Comparison of ENCODE assay signal across 23 cellular contexts in the genomic region with DNA sequence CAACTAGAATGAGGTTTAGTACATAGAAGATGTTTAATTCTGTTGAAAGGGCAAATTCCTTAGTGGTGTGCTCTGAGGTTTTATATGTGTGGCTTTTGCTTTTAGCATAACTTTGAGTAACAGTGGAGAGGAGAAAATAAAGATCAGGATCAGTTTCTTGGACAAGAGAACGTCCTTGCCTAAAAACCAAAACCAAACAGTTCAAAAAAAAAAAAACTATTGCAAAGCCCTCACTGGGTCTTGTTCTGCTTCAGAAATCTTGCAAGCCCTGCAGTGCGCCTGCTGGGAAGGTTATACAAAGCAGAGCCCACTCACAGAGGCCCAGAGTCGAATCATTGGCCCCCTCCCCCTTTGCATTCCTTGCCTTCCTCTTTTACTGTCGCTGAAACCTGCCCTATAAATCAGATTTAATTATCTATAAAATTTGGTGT.
DNase-seq lines count a peak whose midpoint lies in the region; ATAC-seq and TF ChIP-seq lines count a peak whose summit lies in the region.
"Had no signal": no experiment of that assay in that cellular context is flagged by ENCODE, and none has a peak within 500 bp of the region (broad histone marks: within the 10 kb centered on the region; RNA-seq: fewer than 3 reads in every experiment).

No MANE protein-coding gene starts in this region.

- H3K4me3 Mint-ChIP-seq in Caco-2 (ENCODE audit: unreplicated experiment) = no peak overlapping the region
- H3K4me3 Mint-ChIP-seq: CD4-positive, CD25-positive, alpha-beta regulatory T cell; HFFc6; stimulated activated naive B cell treated with anti-CD40 and anti-IgM and Interleukin-4, amounts not matched to agents 10 μg/mL and 1 μg/mL and 100 μg/mL, for 72 hours; T-helper 17 cell had no signal

- H3K36me3 Mint-ChIP-seq in Caco-2 (ENCODE audit: insufficient read depth, unreplicated experiment) = no peaks in the 10 kb centered on the region
- H3K36me3 Mint-ChIP-seq: CD4-positive, CD25-positive, alpha-beta regulatory T cell; stimulated activated naive B cell treated with anti-CD40 and anti-IgM and Interleukin-4, amounts not matched to agents 10 μg/mL and 1 μg/mL and 100 μg/mL, for 72 hours had no signal

- H3K9me3 Mint-ChIP-seq in Caco-2 (ENCODE audit: unreplicated experiment) = no peaks in the 10 kb centered on the region
- H3K9me3 Mint-ChIP-seq: activated T-helper 2 cell treated with anti-CD3 and anti-CD28 coated beads, Interferon-gamma antibody, Interleukin-2, Interleukin-4, amounts not matched to agents 10 μg/mL and 5 μg/mL and 100 μg/mL, durations not matched to agents 14 hours and 24 hours and 36 hours; HFFc6 had no signal

- in situ Hi-C loops in astrocyte of the cerebellum (cut with HindIII; ENCODE audit: low sequenced_read_pairs) (no loop called here), KBM-7 (cut with MboI; ENCODE audit: low pct_unique_long_range_greater_than_20kb, low sequenced_read_pairs) (no loop called here)

- no peaks in the 10 kb centered on the region for H3K36me3 ChIP-seq in A673 (ENCODE audit: insufficient read depth, low read length, poor library complexity, severe bottlenecking)
- H3K36me3 ChIP-seq in iPS-18a (ENCODE audit: control insufficient read depth, low read depth, low read length) = no peaks in the 10 kb centered on the region
- no peaks in the 10 kb centered on the region for H3K36me3 ChIP-seq in Caco-2 (ENCODE audit: control insufficient read depth, insufficient read depth, low read length)
- H3K36me3 ChIP-seq: adrenal gland, gastroesophageal sphincter, pancreas, upper lobe of right lung had no signal

- DNase-seq in A673 (ENCODE audit: low spot score) (peak; percentile 23), astrocyte of the cerebellum (ENCODE audit: low read depth) (peak; percentile 86), non-pigmented ciliary epithelial cell (ENCODE audit: low read depth) (peak; percentile 6), Caco-2 (no peak), KBM-7 (no peak), occipital lobe (lab: John Stamatoyannopoulos, UW) (no peak)
- DNase-seq: activated CD4-positive, CD25-positive, alpha-beta regulatory T cell; activated CD8-positive, alpha-beta memory T cell treated with anti-CD3 and anti-CD28 coated beads for 24 hours; CD4-positive, CD25-positive, alpha-beta regulatory T cell; cerebellar nuclear complex; DMS79; HFFc6; NK-92 treated with Interleukin-12 subunit alpha and Interleukin-12 subunit beta, amount 100 ng/mL, for 24 hours; pancreas; Right ventricle myocardium superior; stimulated activated naive B cell treated with anti-CD40 and anti-IgM and Interleukin-4, amounts not matched to agents 10 μg/mL and 1 μg/mL and 100 μg/mL, for 72 hours; T-helper 17 cell; upper lobe of right lung had no signal

- H3K27ac ChIP-seq in A673 (ENCODE audit: low read depth, low read length, poor library complexity, severe bottlenecking) (no peak overlapping the region), iPS-18a (ENCODE audit: low read length) (no peak overlapping the region)
- H3K27ac ChIP-seq: adrenal gland, pancreas, upper lobe of right lung had no signal

- BruUV-seq in A673 (replicated peaks; lab: Mats Ljungman, UMichigan) = no TSS peak
- no TSS peak for BruUV-seq in Caco-2 (replicated peaks; lab: Mats Ljungman, UMichigan)

- POLR2A ChIA-PET in A673 (lab: Charles Lee; ENCODE audit: low non-redundant PET) = no interaction called here
- POLR2A ChIA-PET in Caco-2 (lab: Charles Lee) = no interaction called here

- H3K9me3 ChIP-seq in A673 (ENCODE audit: low read depth, low read length, poor library complexity, severe bottlenecking) (no peaks in the 10 kb centered on the region), iPS-18a (ENCODE audit: control insufficient read depth, low read depth, low read length) (no peaks in the 10 kb centered on the region), Caco-2 (no peaks in the 10 kb centered on the region)
- H3K9me3 ChIP-seq: adrenal gland, gastroesophageal sphincter, pancreas, upper lobe of right lung had no signal

- H3K27ac Mint-ChIP-seq in Caco-2 (ENCODE audit: unreplicated experiment) = no peak overlapping the region
- H3K27ac Mint-ChIP-seq: activated T-helper 2 cell treated with anti-CD3 and anti-CD28 coated beads, Interferon-gamma antibody, Interleukin-2, Interleukin-4, amounts not matched to agents 10 μg/mL and 5 μg/mL and 100 μg/mL, durations not matched to agents 14 hours and 24 hours and 36 hours; CD4-positive, CD25-positive, alpha-beta regulatory T cell; HFFc6; stimulated activated naive B cell treated with anti-CD40 and anti-IgM and Interleukin-4, amounts not matched to agents 10 μg/mL and 1 μg/mL and 100 μg/mL, for 72 hours; T-helper 17 cell had no signal

- H3K27me3 ChIP-seq in A673 (replicated peaks; ENCODE audit: insufficient read depth, low read depth, low read length, poor library complexity) (no peaks in the 10 kb centered on the region), iPS-18a (ENCODE audit: control insufficient read depth, insufficient read depth, low read length) (no peaks in the 10 kb centered on the region), Caco-2 (replicated peaks; ENCODE audit: control insufficient read depth, insufficient read depth, low read length) (no peaks in the 10 kb centered on the region)
- H3K27me3 ChIP-seq: adrenal gland, gastroesophageal sphincter, pancreas, upper lobe of right lung had no signal

- CTCF ChIA-PET in A673 (lab: Charles Lee) (no interaction called here), Caco-2 (lab: Charles Lee) (no interaction called here)

- intact Hi-C loops in A673 (cut with micrococcal nuclease; ENCODE audit: unreplicated experiment) = loop anchor here (10.0 kb wide), 1 partner anchor 285 kb away; no protein-coding TSS in a partner anchor
- intact Hi-C loops in Caco-2 (cut with micrococcal nuclease; ENCODE audit: unreplicated experiment) = no loop called here

- H3K4me3 ChIP-seq in A673 (ENCODE audit: low read depth, low read length, poor library complexity, severe bottlenecking) (no peak overlapping the region), astrocyte of the cerebellum (ENCODE audit: low read depth, low read length) (no peak overlapping the region), iPS-18a (ENCODE audit: low read length) (peak overlapping the region; percentile 7), Caco-2 (ENCODE audit: low read depth, low read length) (no peak overlapping the region)
- H3K4me3 ChIP-seq: adrenal gland, gastroesophageal sphincter, pancreas, upper lobe of right lung had no signal

- H3K27me3 Mint-ChIP-seq in Caco-2 (ENCODE audit: insufficient read depth, unreplicated experiment) = no peaks in the 10 kb centered on the region
- H3K27me3 Mint-ChIP-seq: CD4-positive, CD25-positive, alpha-beta regulatory T cell; T-helper 17 cell had no signal

- H3K4me1 Mint-ChIP-seq in Caco-2 (ENCODE audit: low read depth, unreplicated experiment) = no peaks in the 10 kb centered on the region
- H3K4me1 Mint-ChIP-seq: CD4-positive, CD25-positive, alpha-beta regulatory T cell; T-helper 17 cell had no signal

- H3K9ac ChIP-seq in iPS-18a (ENCODE audit: low read length) = no peak overlapping the region

- no peak for ATAC-seq in HG03039 (IDR thresholded peaks at IDR 0.05; ENCODE audit: unreplicated experiment)
- ATAC-seq: stimulated activated naive B cell treated with anti-CD40 and anti-IgM and Interleukin-4, amounts not matched to agents 10 μg/mL and 1 μg/mL and 100 μg/mL, for 72 hours; T-helper 17 cell; upper lobe of right lung had no signal

- H3K4me1 ChIP-seq in A673 (ENCODE audit: insufficient read depth, low read length, poor library complexity, severe bottlenecking) (peaks cover 13% of the 10 kb centered on the region), iPS-18a (ENCODE audit: control insufficient read depth, low read depth, low read length) (peaks cover 42% of the 10 kb centered on the region), Caco-2 (no peaks in the 10 kb centered on the region)
- H3K4me1 ChIP-seq: adrenal gland, pancreas, upper lobe of right lung had no signal

- TF ChIP-seq CTCF in A673 (conservative IDR thresholded peaks at IDR 0.05; ENCODE audit: low read depth, low read length) = no peak
- TF ChIP-seq CTCF in astrocyte of the cerebellum (IDR thresholded peaks at IDR 0.05; ENCODE audit: low read depth, low read length, missing control alignments) = no peak
- no peak for TF ChIP-seq CTCF in Caco-2 (IDR thresholded peaks at IDR 0.05; ENCODE audit: insufficient read depth in 1 of 2, low read depth in 1 of 2, low read length in 1 of 2, severe bottlenecking in 1 of 2, unreplicated experiment in 1 of 2)

Comparison
In these comparisons a context has a peak if more than half of its experiments do, and no peak if none do; other contexts are left out.
1. DNase-seq: peak in A673 (single experiment), astrocyte of the cerebellum (single experiment) and non-pigmented ciliary epithelial cell (single experiment); none in Caco-2 (0 of 2), KBM-7 (single experiment) and occipital lobe (single experiment).